Comparison of ENCODE assay signal across 17 cellular contexts in the genomic region with DNA sequence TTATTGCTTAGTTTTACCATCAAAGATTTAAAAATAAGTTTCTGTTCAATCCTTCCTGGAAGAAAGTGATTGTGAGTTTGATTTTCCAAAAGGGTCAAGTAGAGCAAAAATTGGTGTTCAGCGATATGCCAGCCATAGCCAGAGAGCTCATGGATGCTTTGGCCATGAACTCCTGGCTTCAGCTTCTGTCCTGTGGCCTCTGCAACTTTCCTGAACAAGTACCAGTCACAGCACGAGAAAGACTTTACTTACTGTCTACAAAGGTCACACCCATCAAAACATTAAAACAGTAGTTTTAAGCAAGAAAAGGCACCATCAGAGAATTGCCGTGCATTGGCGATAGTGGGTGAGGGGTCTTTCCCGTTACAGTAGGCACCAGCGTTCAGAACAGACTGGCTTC.
"Had no signal": no experiment of that assay in that cellular context is flagged by ENCODE, and none has a peak within 500 bp of the region (broad histone marks: within the 10 kb centered on the region; RNA-seq: fewer than 3 reads in every experiment).

No MANE protein-coding gene starts in this region.

- H3K9me3 ChIP-seq: colonic mucosa, esophagus squamous epithelium, lower lobe of right lung, pancreas, prostate gland had no signal

- H3K4me2 ChIP-seq: neural progenitor cell had no signal

- H3K27ac ChIP-seq: colonic mucosa, esophagus squamous epithelium, neural progenitor cell, pancreas, prostate gland, skin epidermis had no signal

- H3K4me1 ChIP-seq: colonic mucosa, esophagus squamous epithelium, lower lobe of right lung, neural progenitor cell, pancreas, prostate gland had no signal

- ATAC-seq: natural killer cell treated with Interleukin-12 subunit alpha and Interleukin-12 subunit beta and Interleukin-15 and Interleukin-18, amount 100 ng/mL, for 72 hours; sciatic nerve had no signal

- DNase-seq: colonic mucosa; dermis blood vessel endothelial cell; esophagus squamous epithelium; foreskin fibroblast; hypothalamus; kidney glomerular epithelial cell; lower lobe of right lung; occipital lobe; pancreas; stimulated activated CD4-positive, alpha-beta T cell treated with anti-CD3 and anti-CD28 coated beads, Interleukin-12 subunit alpha, Interleukin-12 subunit beta, amount 100 ng/mL, for 4 hours; stimulated activated CD4-positive, alpha-beta T cell treated with anti-CD3 and anti-CD28 coated beads, Interleukin-2, amount 100 ng/mL, for 48 hours; stimulated activated naive CD4-positive, alpha-beta T cell treated with Interleukin-2 at 50 U/mL for 16 hours had no signal

- H3K36me3 ChIP-seq: colonic mucosa, esophagus squamous epithelium, lower lobe of right lung, neural progenitor cell, pancreas, prostate gland had no signal

- H3K4me3 ChIP-seq: colonic mucosa, esophagus squamous epithelium, lower lobe of right lung, neural progenitor cell, pancreas, prostate gland, skin epidermis had no signal

- H2AFZ ChIP-seq: neural progenitor cell had no signal

- H3K9ac ChIP-seq: neural progenitor cell had no signal

- H3K27me3 ChIP-seq: colonic mucosa, esophagus squamous epithelium, neural progenitor cell, pancreas had no signal
